Comparison of ENCODE assay signal across 19 cellular contexts in genomic region chr15:76433798-76434400, GRCh38.
A peak's percentile ranks its signal among the peaks of the same experiment; 100 is the strongest.
DNase-seq lines count a peak whose midpoint lies in the region; ATAC-seq, FAIRE-seq and TF ChIP-seq lines count a peak whose summit lies in the region.
"Had no signal": no experiment of that assay in that cellular context is flagged by ENCODE, and none has a peak within 500 bp of the region (broad histone marks: within the 10 kb centered on the region; RNA-seq: fewer than 3 reads in every experiment).

No MANE protein-coding gene starts in this region.

- no peak overlapping the region for H2BK15ac ChIP-seq in H1 (ENCODE audit: low read length)

- no peak overlapping the region for H2AK5ac ChIP-seq in H1 (ENCODE audit: low read depth, low read length)

- no peak for TF ChIP-seq CTCF in H1 (IDR thresholded peaks at IDR 0.05; ENCODE audit: control extremely low read depth in 1 of 3, insufficient read depth in 1 of 3, low read depth in 1 of 3, low read length in 3 of 3)
- TF ChIP-seq CTCF in coronary artery (IDR thresholded peaks at IDR 0.05) = no peak

- peak; percentile 57 for DNase-seq in GM03348 (ENCODE audit: low spot score)
- peak; percentile 32 for DNase-seq in NCI-H226
- no peak for DNase-seq in H1 (ENCODE audit: low read depth in 1 of 2, low spot score in 2 of 2)
- peak; percentile 71 for DNase-seq in renal cortical epithelial cell (ENCODE audit: low read depth)
- no peak for DNase-seq in coronary artery (ENCODE audit: low spot score)
- no peak for DNase-seq in SKM-1 treated with dmso at 0.1 percent for 144 hours (lab: John Stamatoyannopoulos, UW; ENCODE audit: unreplicated experiment)
- no peak for DNase-seq in aorta
- DNase-seq: activated CD4-positive, alpha-beta T cell treated with anti-CD3 and anti-CD28 coated beads for 1 hour; activated CD8-positive, alpha-beta memory T cell treated with anti-CD3 and anti-CD28 coated beads, Interleukin-2, amount 50 U/mL, for 48 hours; activated naive CD4-positive, alpha-beta T cell treated with anti-CD3 and anti-CD28 coated beads for 36 hours; DMS79 treated with DMSO at 0.1 percent for 48 hours; effector memory CD8-positive, alpha-beta T cell; foreskin melanocyte; H9; lower lobe of right lung; NCI-H1092; retina had no signal

- intact Hi-C loops in aorta (cut with DNase I) = no loop called here

- H3K9me3 ChIP-seq in H1 (ENCODE audit: insufficient read depth in 2 of 2, low read depth in 1 of 2, low read length in 1 of 2) = no peaks in the 10 kb centered on the region
- H3K9me3 ChIP-seq in aorta (ENCODE audit: control insufficient read depth, low read length) = peaks cover 2% of the 10 kb centered on the region
- H3K9me3 ChIP-seq: lower lobe of right lung had no signal

- H3K4me2 ChIP-seq in H1 (ENCODE audit: insufficient read depth in 1 of 2, low read depth in 2 of 2, low read length in 2 of 2) = no peak overlapping the region

- H3K4me1 ChIP-seq in H1 (replicated peaks in 1 of 4; ENCODE audit: control insufficient read depth in 3 of 4, insufficient read depth in 4 of 4, low read length in 3 of 4) = peaks cover 0 to 3% (median 0%) of the 10 kb centered on the region in 4 experiments; a peak in 1 of 7 replicates
- H3K4me1 ChIP-seq in aorta (ENCODE audit: control insufficient read depth in 1 of 2, insufficient read depth in 2 of 2, low read length in 2 of 2) = no peaks in the 10 kb centered on the region
- H3K4me1 ChIP-seq: lower lobe of right lung had no signal

- no peaks in the 10 kb centered on the region for H4K20me1 ChIP-seq in H1 (replicated peaks in 1 of 2; ENCODE audit: control insufficient read depth in 1 of 2, insufficient read depth in 2 of 2, low read length in 2 of 2)

- POLR2A ChIA-PET in H1 (lab: Charles Lee; ENCODE audit: partially characterized antibody) = no interaction called here

- H4K8ac ChIP-seq in H1 (ENCODE audit: extremely low read depth, insufficient read depth, low read length) = no peak overlapping the region

- FAIRE-seq in H1 (lab: Jason Lieb, UNC) = no peak
- FAIRE-seq: bronchial epithelial cell had no signal

- CTCF ChIA-PET in H1 (lab: Charles Lee; ENCODE audit: partially characterized antibody) = no interaction called here

- no peak overlapping the region for H2AFZ ChIP-seq in H1 (ENCODE audit: low read length)

- no peak overlapping the region for H3K9ac ChIP-seq in H1 (replicated peaks in 1 of 4; ENCODE audit: extremely low read depth in 1 of 4, low read depth in 3 of 4, low read length in 3 of 4)

- H4K91ac ChIP-seq in H1 (replicated peaks; ENCODE audit: insufficient read length, low read length) = no peak overlapping the region

- H3K36me3 ChIP-seq in H1 (ENCODE audit: control insufficient read depth in 2 of 4, insufficient read depth in 4 of 4, low read length in 3 of 4) (no peaks in the 10 kb centered on the region), aorta (ENCODE audit: control insufficient read depth in 1 of 2, insufficient read depth in 2 of 2, low read length in 1 of 2) (peaks cover 1 to 2% of the 10 kb centered on the region in 2 donors)
- H3K36me3 ChIP-seq: lower lobe of right lung had no signal

- no peak overlapping the region for H3K23ac ChIP-seq in H1 (ENCODE audit: insufficient read length)

- H2BK12ac ChIP-seq in H1 (ENCODE audit: low read depth, low read length) = no peak overlapping the region; the same call in 1 of the 2 replicates

- no peak for TF ChIP-seq EP300 in H1 (IDR thresholded peaks at IDR 0.05; ENCODE audit: borderline replicate concordance in 1 of 2, low read depth in 2 of 2, low read length in 2 of 2)

- TF ChIP-seq RAD21 in H1 (IDR thresholded peaks at IDR 0.05 in 1 of 2, conservative IDR thresholded peaks at IDR 0.05 in 1 of 2; ENCODE audit: low read depth in 2 of 2, low read length in 2 of 2) = no peak

- H2BK20ac ChIP-seq in H1 (ENCODE audit: low read length) = no peak overlapping the region

- H3K79me2 ChIP-seq in H1 (ENCODE audit: control insufficient read depth in 1 of 2, insufficient read depth in 2 of 2, low read length in 2 of 2) = no peaks in the 10 kb centered on the region

- H3K4me3 ChIP-seq in H1 (ENCODE audit: extremely low read depth in 1 of 4, insufficient read depth in 2 of 4, low read depth in 3 of 4, low read length in 4 of 4) (no peak overlapping the region), coronary artery (no peak overlapping the region), aorta (ENCODE audit: low read length in 2 of 2) (no peak overlapping the region)
- H3K4me3 ChIP-seq: lower lobe of right lung had no signal

- 48% methylated on average over 3 of the region's 3 CpGs; no CpG with 5 or more reads in 1 of the 2 experiments for WGBS in H1 (ENCODE audit: extremely low coverage in 1 of 2, insufficient coverage in 1 of 2, insufficient read length in 1 of 2, insufficient replicate concordance in 2 of 2, low coverage in 1 of 2, low lambda C conversion rate in 2 of 2, missing lambda C conversion rate in 1 of 2), 2 experiments
- 13 to 24% methylated on average over 3 of the region's 3 CpGs for WGBS in aorta, 2 donors

- H3K27me3 ChIP-seq in H1 (replicated peaks in 1 of 4; ENCODE audit: control insufficient read depth in 3 of 4, extremely low read depth in 1 of 4, insufficient read depth in 3 of 4, low read length in 3 of 4) = no peaks in the 10 kb centered on the region
- no peaks in the 10 kb centered on the region for H3K27me3 ChIP-seq in aorta (ENCODE audit: control insufficient read depth in 1 of 2, insufficient read depth in 2 of 2, low read length in 1 of 2)

- H2BK5ac ChIP-seq in H1 (ENCODE audit: low read depth, low read length) = no peak overlapping the region

- no peaks in the 10 kb centered on the region for H3K23me2 ChIP-seq in H1 (ENCODE audit: low read depth, low read length)

- no peak overlapping the region for H4K5ac ChIP-seq in H1 (ENCODE audit: insufficient read length, low read depth, low read length)

- TF ChIP-seq POLR2A in H1 (IDR thresholded peaks at IDR 0.05; ENCODE audit: control extremely low read depth in 1 of 2, low read depth in 2 of 2, low read length in 2 of 2) = no peak

- no peak overlapping the region for H3K4ac ChIP-seq in H1 (replicated peaks; ENCODE audit: insufficient read length, low read depth, low read length)

- H3K14ac ChIP-seq in H1 (ENCODE audit: insufficient read length) = no peak overlapping the region

- H3K79me1 ChIP-seq in H1 (ENCODE audit: low read depth, low read length) = no peaks in the 10 kb centered on the region

- H3K27ac ChIP-seq in H1 (ENCODE audit: low read depth, low read length) = no peak overlapping the region
- H3K27ac ChIP-seq in coronary artery = no peak overlapping the region
- no peak overlapping the region for H3K27ac ChIP-seq in aorta (ENCODE audit: low read depth in 1 of 2, low read length in 2 of 2)
- H3K27ac ChIP-seq: lower lobe of right lung had no signal

- no peak overlapping the region for H3K18ac ChIP-seq in H1 (ENCODE audit: extremely low read depth, low read length)

- H2BK120ac ChIP-seq in H1 (replicated peaks; ENCODE audit: low read depth, low read length) = no peak overlapping the region

- H3K56ac ChIP-seq in H1 (replicated peaks; ENCODE audit: insufficient read length, low read depth, low read length) = no peak overlapping the region

- ATAC-seq in aorta (ENCODE audit: low FRiP score) (no peak), GM21529 (IDR thresholded peaks at IDR 0.05; ENCODE audit: unreplicated experiment) (no peak)
- ATAC-seq: effector memory CD8-positive, alpha-beta T cell; lower lobe of right lung had no signal

TF ChIP-seq in H1, 55 proteins besides CTCF, POLR2A, EP300 and RAD21:
- peak; percentile 47; the same call in 1 of the 2 replicates for TF ChIP-seq TEAD4 (IDR thresholded peaks at IDR 0.05; ENCODE audit: low read depth, low read length)
- no peak for TF ChIP-seq BACH1 (IDR thresholded peaks at IDR 0.05; ENCODE audit: low read length)

Comparison
In these comparisons a context has a peak if more than half of its experiments do, and no peak if none do; other contexts are left out.
1. DNase-seq: peak in GM03348 (single experiment), NCI-H226 (single experiment) and renal cortical epithelial cell (single experiment); none in H1 (0 of 2), coronary artery (single experiment), SKM-1 treated with dmso at 0.1 percent for 144 hours (single experiment) and aorta (0 of 2).